Comparison of ENCODE assay signal across 26 cellular contexts in the genomic region with DNA sequence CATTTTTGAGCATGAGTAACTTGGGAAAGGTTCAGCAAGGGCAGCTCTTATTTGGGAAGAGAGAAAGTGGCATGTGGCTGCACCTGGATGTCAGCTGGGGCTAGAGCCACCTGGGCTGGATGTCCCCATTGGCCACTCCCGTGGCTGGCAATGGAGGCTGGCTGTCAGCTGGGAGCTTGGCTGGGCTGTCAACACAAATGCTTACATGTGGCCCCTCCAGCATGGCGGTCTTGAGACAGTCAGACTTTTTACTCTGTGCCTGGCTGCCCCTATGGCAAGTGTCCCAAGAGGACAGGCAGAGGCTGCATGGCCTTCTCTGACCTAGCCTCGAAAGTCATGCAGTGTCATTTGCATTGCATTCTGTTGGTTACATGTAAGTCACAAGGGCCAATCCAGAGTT.
"Had no signal": no experiment of that assay in that cellular context is flagged by ENCODE, and none has a peak within 500 bp of the region (broad histone marks: within the 10 kb centered on the region; RNA-seq: fewer than 3 reads in every experiment).

No MANE protein-coding gene starts in this region.

- H3K4me3 ChIP-seq: ascending aorta, esophagus muscularis mucosa, heart right ventricle, stomach, thyroid gland, upper lobe of left lung had no signal

- H3K9me3 ChIP-seq: thyroid gland had no signal

- H3K4me1 ChIP-seq: foreskin keratinocyte, parathyroid adenoma had no signal

- H3K36me3 Mint-ChIP-seq: activated CD8-positive, alpha-beta memory T cell treated with anti-CD3 and anti-CD28 coated beads, Interleukin-2, amount 10 ng/mL, durations not matched to agents 7 days and 5 days; brain; stimulated activated naive B cell treated with anti-CD40 and anti-IgM and Interleukin-4, amounts not matched to agents 10 μg/mL and 1 μg/mL and 100 μg/mL, for 72 hours had no signal

- ATAC-seq: activated CD4-positive, alpha-beta T cell treated with anti-CD3 and anti-CD28 coated beads for 36 hours; activated CD8-positive, alpha-beta memory T cell treated with anti-CD3 and anti-CD28 coated beads, Interleukin-2, amount 10 ng/mL, durations not matched to agents 7 days and 5 days; activated CD8-positive, alpha-beta T cell treated with anti-CD3 and anti-CD28 coated beads, Interleukin-2, amount 10 ng/mL, durations not matched to agents 7 days and 5 days; activated naive CD4-positive, alpha-beta T cell treated with anti-CD3 and anti-CD28 coated beads, Interleukin-2, amount 50 U/mL, for 72 hours; activated T-cell treated with anti-CD3 and anti-CD28 coated beads, Interleukin-2, amount 50 U/mL, for 72 hours; foreskin keratinocyte; heart right ventricle; naive thymus-derived CD8-positive, alpha-beta T cell; sciatic nerve; stimulated activated naive B cell treated with anti-CD40 and anti-IgM and Interleukin-4, amounts not matched to agents 10 μg/mL and 1 μg/mL and 100 μg/mL, for 72 hours had no signal

- H3K27ac Mint-ChIP-seq: activated CD4-positive, alpha-beta T cell treated with anti-CD3 and anti-CD28 coated beads for 36 hours; activated CD8-positive, alpha-beta memory T cell treated with anti-CD3 and anti-CD28 coated beads, Interleukin-2, amount 10 ng/mL, durations not matched to agents 7 days and 5 days; activated CD8-positive, alpha-beta T cell treated with anti-CD3 and anti-CD28 coated beads, Interleukin-2, amount 10 ng/mL, durations not matched to agents 7 days and 5 days; activated naive CD4-positive, alpha-beta T cell treated with anti-CD3 and anti-CD28 coated beads, Interleukin-2, amount 50 U/mL, for 72 hours; activated T-cell treated with anti-CD3 and anti-CD28 coated beads, Interleukin-2, amount 50 U/mL, for 72 hours; brain; stimulated activated naive B cell treated with anti-CD40 and anti-IgM and Interleukin-4, amounts not matched to agents 10 μg/mL and 1 μg/mL and 100 μg/mL, for 72 hours had no signal

- DNase-seq: activated CD4-positive, alpha-beta T cell treated with anti-CD3 and anti-CD28 coated beads for 36 hours; activated CD4-positive, CD25-positive, alpha-beta regulatory T cell; activated CD8-positive, alpha-beta memory T cell treated with anti-CD3 and anti-CD28 coated beads, Interleukin-2, amount 10 ng/mL, durations not matched to agents 7 days and 5 days; activated CD8-positive, alpha-beta T cell treated with anti-CD3 and anti-CD28 coated beads, Interleukin-2, amount 10 ng/mL, durations not matched to agents 7 days and 5 days; activated naive CD4-positive, alpha-beta T cell; activated T-cell treated with anti-CD3 and anti-CD28 coated beads for 4 hours; activated T-cell treated with anti-CD3 and anti-CD28 coated beads, Interleukin-2, amount 50 U/mL, for 72 hours; caudate nucleus; foreskin keratinocyte; midbrain; nucleus accumbens; small intestine; stimulated activated CD4-positive, alpha-beta T cell treated with anti-CD3 and anti-CD28 coated beads, Interleukin-1b, Interleukin-23, amount 100 ng/mL, for 48 hours; stimulated activated naive B cell treated with anti-CD40 and anti-IgM and Interleukin-4, amounts not matched to agents 10 μg/mL and 1 μg/mL and 100 μg/mL, for 72 hours; stomach; thyroid gland; upper lobe of left lung had no signal

- H3K36me3 ChIP-seq: ascending aorta, esophagus muscularis mucosa, heart right ventricle, stomach, thyroid gland, upper lobe of left lung had no signal

- H3K27me3 ChIP-seq: ascending aorta, foreskin keratinocyte, stomach, thyroid gland, upper lobe of left lung had no signal

- FAIRE-seq: small intestine had no signal

- H3K4me3 Mint-ChIP-seq: activated CD4-positive, alpha-beta T cell treated with anti-CD3 and anti-CD28 coated beads for 36 hours; activated CD8-positive, alpha-beta memory T cell treated with anti-CD3 and anti-CD28 coated beads, Interleukin-2, amount 10 ng/mL, durations not matched to agents 7 days and 5 days; activated CD8-positive, alpha-beta T cell treated with anti-CD3 and anti-CD28 coated beads, Interleukin-2, amount 10 ng/mL, durations not matched to agents 7 days and 5 days; activated T-cell treated with anti-CD3 and anti-CD28 coated beads, Interleukin-2, amount 50 U/mL, for 72 hours; brain; naive thymus-derived CD8-positive, alpha-beta T cell; neural crest cell; stimulated activated naive B cell treated with anti-CD40 and anti-IgM and Interleukin-4, amounts not matched to agents 10 μg/mL and 1 μg/mL and 100 μg/mL, for 72 hours had no signal

- H3K27me3 Mint-ChIP-seq: activated CD4-positive, alpha-beta T cell treated with anti-CD3 and anti-CD28 coated beads for 36 hours; stimulated activated naive B cell treated with anti-CD40 and anti-IgM and Interleukin-4, amounts not matched to agents 10 μg/mL and 1 μg/mL and 100 μg/mL, for 72 hours had no signal

- H3K27ac ChIP-seq: ascending aorta, esophagus muscularis mucosa, foreskin keratinocyte, heart right ventricle, parathyroid adenoma, stomach, thyroid gland, upper lobe of left lung had no signal
